1 cellular context compared by ENCODE assay signal in genomic region chr7:73613954-73614735, GRCh38.
TF ChIP-seq lines count a peak whose summit lies in the region.

No MANE protein-coding gene starts in this region.

TF ChIP-seq in HepG2, 621 proteins besides CTCF, POLR2A, EP300 and RAD21 (continued from another document):
- no peak for TF ChIP-seq CREBL2 (CRISPR knock-in tag; IDR thresholded peaks at IDR 0.05; ENCODE audit: borderline replicate concordance)
- TF ChIP-seq ZNF724P (CRISPR knock-in tag; IDR thresholded peaks at IDR 0.05; ENCODE audit: borderline replicate concordance): no peak
- TF ChIP-seq THRA (CRISPR knock-in tag; IDR thresholded peaks at IDR 0.05; ENCODE audit: borderline replicate concordance): 0 out of 2 replicates have a peak, but pooled peaks have one; percentile 20
- TF ChIP-seq HOXA5 (CRISPR knock-in tag; IDR thresholded peaks at IDR 0.05): no peak
- TF ChIP-seq XRCC5 (optimal IDR thresholded peaks at IDR 0.05; ENCODE audit: low read length): peak; percentile 17
